In the genomic region with DNA sequence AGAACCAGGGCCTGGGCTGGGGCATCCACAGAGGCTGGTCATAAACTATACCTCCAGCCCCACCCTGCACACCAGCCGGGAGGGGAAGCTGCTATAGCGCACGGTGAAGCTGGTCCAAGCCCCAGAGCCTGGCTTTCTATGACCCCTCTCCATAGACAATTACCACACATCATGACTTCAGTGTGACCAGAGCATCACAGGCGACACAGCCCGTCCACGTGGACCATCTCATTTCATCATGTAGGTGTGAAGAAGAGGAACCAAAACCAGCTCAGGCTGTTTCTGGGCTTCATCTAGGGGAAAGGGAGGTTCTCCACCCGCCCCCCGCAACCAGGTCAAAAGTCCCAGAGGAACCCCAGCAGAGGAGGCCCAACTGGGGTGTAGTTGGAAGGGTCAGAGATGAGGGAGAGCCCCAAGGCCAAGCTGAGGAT, we compare ENCODE assay signal across 14 cellular contexts. TPM values are rescaled to one million over a fixed set of nuclear protein-coding genes. Genes with fewer than 3 reads are reported as not detected.
DNase-seq lines count a peak whose midpoint lies in the region; ATAC-seq lines count a peak whose summit lies in the region.
"Had no signal": no experiment of that assay in that cellular context is flagged by ENCODE, and none has a peak within 500 bp of the region (broad histone marks: within the 10 kb centered on the region; RNA-seq: fewer than 3 reads in every experiment).

No MANE protein-coding gene starts in this region.

- H2AFZ ChIP-seq in Karpas-422 (ENCODE audit: low read length), result no peak overlapping the region

- H3K27ac Mint-ChIP-seq in activated CD4-positive, alpha-beta memory T cell treated with anti-CD3 and anti-CD28 coated beads for 36 hours, result peak overlapping the region; percentile 99
- H3K27ac Mint-ChIP-seq in activated CD4-positive, alpha-beta memory T cell treated with anti-CD3 and anti-CD28 coated beads, Interleukin-2, amount 10 ng/mL, durations not matched to agents 7 days and 5 days, result no peak overlapping the region
- H3K27ac Mint-ChIP-seq in effector memory CD8-positive, alpha-beta T cell, result peak overlapping the region in 1 of 2 donors; percentile 65

- H3K9me2 ChIP-seq in Karpas-422 (replicated peaks; ENCODE audit: insufficient read depth, low read length), result no peaks in the 10 kb centered on the region

- no peaks in the 10 kb centered on the region for H3K27me3 Mint-ChIP-seq in activated CD4-positive, alpha-beta memory T cell treated with anti-CD3 and anti-CD28 coated beads for 36 hours
- H3K27me3 Mint-ChIP-seq in activated CD4-positive, alpha-beta memory T cell treated with anti-CD3 and anti-CD28 coated beads, Interleukin-2, amount 10 ng/mL, durations not matched to agents 7 days and 5 days, result peaks cover 17% of the 10 kb centered on the region
- no peaks in the 10 kb centered on the region for H3K27me3 Mint-ChIP-seq in effector memory CD8-positive, alpha-beta T cell

- peak; percentile 42 for ATAC-seq in effector memory CD8-positive, alpha-beta T cell (replicated peaks)
- no peak for ATAC-seq in GM18907 (IDR thresholded peaks at IDR 0.05; ENCODE audit: unreplicated experiment)

- POLR2A ChIA-PET in activated CD4-positive, alpha-beta memory T cell treated with anti-CD3 and anti-CD28 coated beads for 36 hours (lab: Charles Lee), result interaction anchor here (1.0 to 1.6 kb wide), 4 partner anchors 9 to 314 kb away, joined by 3 to 4 read pairs (median 4); partner anchors contain the start of gene ARCN1
- POLR2A ChIA-PET in activated CD4-positive, alpha-beta memory T cell treated with anti-CD3 and anti-CD28 coated beads, Interleukin-2, amount 10 ng/mL, durations not matched to agents 7 days and 5 days (lab: Charles Lee), result interaction anchor here (0.7 kb wide), 1 partner anchor 57 kb away, joined by 3 read pairs; no protein-coding TSS in a partner anchor

- H3K4me1 Mint-ChIP-seq in activated CD4-positive, alpha-beta memory T cell treated with anti-CD3 and anti-CD28 coated beads for 36 hours (ENCODE audit: low read depth), result peaks cover 84% of the 10 kb centered on the region
- peaks cover 38% of the 10 kb centered on the region for H3K4me1 Mint-ChIP-seq in activated CD4-positive, alpha-beta memory T cell treated with anti-CD3 and anti-CD28 coated beads, Interleukin-2, amount 10 ng/mL, durations not matched to agents 7 days and 5 days
- peaks cover 37 to 46% of the 10 kb centered on the region in 2 donors for H3K4me1 Mint-ChIP-seq in effector memory CD8-positive, alpha-beta T cell (ENCODE audit: low read depth in 2 of 2)

- no peaks in the 10 kb centered on the region for H4K20me1 ChIP-seq in Karpas-422 (ENCODE audit: insufficient read depth, low read depth, low read length)

- H3K9me3 ChIP-seq in Karpas-422 (ENCODE audit: low read length) (no peaks in the 10 kb centered on the region), stomach smooth muscle (ENCODE audit: control insufficient read depth in 2 of 2, low read length in 2 of 2) (no peaks in the 10 kb centered on the region)

- H3K4me3 ChIP-seq in Karpas-422 (ENCODE audit: low read length) (no peak overlapping the region), stomach smooth muscle (ENCODE audit: low read length in 2 of 2) (peak overlapping the region; percentile 78 to 82)

- H3K36me3 ChIP-seq in Karpas-422 (ENCODE audit: insufficient read depth, low read length) (no peaks in the 10 kb centered on the region), stomach smooth muscle (ENCODE audit: control insufficient read depth in 2 of 2, insufficient read depth in 2 of 2, low read length in 2 of 2) (no peaks in the 10 kb centered on the region)

- H3K27me3 ChIP-seq in Karpas-422 (ENCODE audit: low read length), result no peaks in the 10 kb centered on the region
- H3K27me3 ChIP-seq in stomach smooth muscle (ENCODE audit: control insufficient read depth in 1 of 2, insufficient read depth in 2 of 2, low read length in 2 of 2), result no peaks in the 10 kb centered on the region

- H3K9ac ChIP-seq in Karpas-422 (ENCODE audit: low read length), result no peak overlapping the region
- H3K9ac ChIP-seq in stomach smooth muscle (ENCODE audit: low read length in 2 of 2), result peak overlapping the region; percentile 84 to 93

- no peaks in the 10 kb centered on the region for H3K79me2 ChIP-seq in Karpas-422 (ENCODE audit: low read length)

- intact Hi-C loops in activated CD4-positive, alpha-beta memory T cell treated with anti-CD3 and anti-CD28 coated beads for 36 hours (cut with micrococcal nuclease), result no loop called here

- H3K27ac ChIP-seq in Karpas-422 (ENCODE audit: low read length) (no peak overlapping the region), stomach smooth muscle (ENCODE audit: low read length) (peak overlapping the region; percentile 98)
- H3K27ac ChIP-seq: HL-60 had no signal

- H3K4me3 Mint-ChIP-seq in activated CD4-positive, alpha-beta memory T cell treated with anti-CD3 and anti-CD28 coated beads for 36 hours, result peak overlapping the region; percentile 85
- no peak overlapping the region for H3K4me3 Mint-ChIP-seq in activated CD4-positive, alpha-beta memory T cell treated with anti-CD3 and anti-CD28 coated beads, Interleukin-2, amount 10 ng/mL, durations not matched to agents 7 days and 5 days
- peak overlapping the region in 1 of 2 donors; percentile 76 for H3K4me3 Mint-ChIP-seq in effector memory CD8-positive, alpha-beta T cell

- DNase-seq in activated CD4-positive, alpha-beta memory T cell treated with anti-CD3 and anti-CD28 coated beads for 36 hours, result no peak
- no peak for DNase-seq in activated CD4-positive, alpha-beta memory T cell treated with anti-CD3 and anti-CD28 coated beads, Interleukin-2, amount 10 ng/mL, durations not matched to agents 7 days and 5 days
- DNase-seq in Karpas-422 (peak; percentile 65), cortex of kidney (lab: John Stamatoyannopoulos, UW) (no peak), NCI-H748 (lab: John Stamatoyannopoulos, UW; ENCODE audit: unreplicated experiment) (no peak)
- no peak for DNase-seq in effector memory CD8-positive, alpha-beta T cell
- DNase-seq: stimulated activated CD4-positive, alpha-beta T cell treated with anti-CD3 and anti-CD28 coated beads, Interleukin-4, amount 100 ng/mL, for 1 hour; T-helper 9 cell had no signal

- CTCF ChIA-PET in activated CD4-positive, alpha-beta memory T cell treated with anti-CD3 and anti-CD28 coated beads for 36 hours (lab: Charles Lee), result interaction anchor here (0.9 kb wide), 1 partner anchor 43 kb away, joined by 3 read pairs; no protein-coding TSS in a partner anchor
- CTCF ChIA-PET in activated CD4-positive, alpha-beta memory T cell treated with anti-CD3 and anti-CD28 coated beads, Interleukin-2, amount 10 ng/mL, durations not matched to agents 7 days and 5 days (lab: Charles Lee), result interaction anchor here (0.7 to 1.9 kb wide), 2 partner anchors 17 to 97 kb away, joined by 3 to 8 read pairs; no protein-coding TSS in a partner anchor

- no peak overlapping the region for H3K4me2 ChIP-seq in Karpas-422 (ENCODE audit: low read depth, low read length, poor library complexity, severe bottlenecking)

- H3K36me3 Mint-ChIP-seq in activated CD4-positive, alpha-beta memory T cell treated with anti-CD3 and anti-CD28 coated beads for 36 hours, result peaks cover 74% of the 10 kb centered on the region
- H3K36me3 Mint-ChIP-seq in activated CD4-positive, alpha-beta memory T cell treated with anti-CD3 and anti-CD28 coated beads, Interleukin-2, amount 10 ng/mL, durations not matched to agents 7 days and 5 days (ENCODE audit: low read depth), result no peaks in the 10 kb centered on the region
- peaks cover 16% of the 10 kb centered on the region for H3K36me3 Mint-ChIP-seq in effector memory CD8-positive, alpha-beta T cell (ENCODE audit: insufficient read depth)

- H3K9me3 Mint-ChIP-seq in activated CD4-positive, alpha-beta memory T cell treated with anti-CD3 and anti-CD28 coated beads for 36 hours, result no peaks in the 10 kb centered on the region
- no peaks in the 10 kb centered on the region for H3K9me3 Mint-ChIP-seq in activated CD4-positive, alpha-beta memory T cell treated with anti-CD3 and anti-CD28 coated beads, Interleukin-2, amount 10 ng/mL, durations not matched to agents 7 days and 5 days
- H3K9me3 Mint-ChIP-seq in effector memory CD8-positive, alpha-beta T cell, result no peaks in the 10 kb centered on the region

- peaks cover 29% of the 10 kb centered on the region for H3K4me1 ChIP-seq in Karpas-422 (ENCODE audit: low read length)
- peaks cover 46% of the 10 kb centered on the region for H3K4me1 ChIP-seq in stomach smooth muscle (ENCODE audit: control insufficient read depth, insufficient read depth, low read length)

RNA-seq across cellular contexts. Expression of gene CXCR5, which starts 3.0 kb away (rescaled TPM):
- 10 to 100 TPM; 28.0 to 28.3 TPM for total RNA-seq in activated CD4-positive, alpha-beta memory T cell treated with anti-CD3 and anti-CD28 coated beads for 36 hours
- total RNA-seq in activated CD4-positive, alpha-beta memory T cell treated with anti-CD3 and anti-CD28 coated beads, Interleukin-2, amount 10 ng/mL, durations not matched to agents 7 days and 5 days, result under 1 TPM; 0.83 to 0.86 TPM
- 0.71 and 1.2 TPM in 2 replicates for total RNA-seq in Karpas-422 (2014; rRNA removed; shearing (Covaris generic); ENCODE audit: low replicate concordance)
- total RNA-seq: dermis microvascular lymphatic vessel endothelial cell, myocyte, urinary bladder had no signal

RNA-seq across cellular contexts. Expression of gene BCL9L, which starts 39.0 kb away (rescaled TPM):
- 10 to 100 TPM; 28.2 to 31.8 TPM for total RNA-seq in activated CD4-positive, alpha-beta memory T cell treated with anti-CD3 and anti-CD28 coated beads for 36 hours
- 10 to 100 TPM; 56.8 to 62.5 TPM for total RNA-seq in activated CD4-positive, alpha-beta memory T cell treated with anti-CD3 and anti-CD28 coated beads, Interleukin-2, amount 10 ng/mL, durations not matched to agents 7 days and 5 days
- total RNA-seq in Karpas-422 (2014; rRNA removed; shearing (Covaris generic); ENCODE audit: low replicate concordance), result 0.18 and 0.56 TPM in 2 replicates

Comparison
In these comparisons a context has a peak if more than half of its experiments do, and no peak if none do; other contexts are left out.
1. RNA of gene CXCR5, which starts 3.0 kb away (total RNA-seq): 28.0 to 28.3 TPM in activated CD4-positive, alpha-beta memory T cell treated with anti-CD3 and anti-CD28 coated beads for 36 hours; 0.83 to 0.86 TPM in activated CD4-positive, alpha-beta memory T cell treated with anti-CD3 and anti-CD28 coated beads, Interleukin-2, amount 10 ng/mL, durations not matched to agents 7 days and 5 days and 0.71 to 1.2 TPM in Karpas-422; every median in the first group is over 10 times any median in the second.
2. RNA of gene BCL9L, which starts 39.0 kb away (total RNA-seq): 56.8 to 62.5 TPM in activated CD4-positive, alpha-beta memory T cell treated with anti-CD3 and anti-CD28 coated beads, Interleukin-2, amount 10 ng/mL, durations not matched to agents 7 days and 5 days and 28.2 to 31.8 TPM in activated CD4-positive, alpha-beta memory T cell treated with anti-CD3 and anti-CD28 coated beads for 36 hours; 0.18 to 0.56 TPM in Karpas-422; every median in the first group is over 10 times any median in the second.